8 cellular contexts compared by ENCODE assay signal in genomic region chr12:43758247-43758727, GRCh38. TPM values are rescaled to one million over a fixed set of nuclear protein-coding genes. Genes with fewer than 3 reads are reported as not detected.
A peak's percentile ranks its signal among the peaks of the same experiment; 100 is the strongest.
DNase-seq lines count a peak whose midpoint lies in the region; ATAC-seq and TF ChIP-seq lines count a peak whose summit lies in the region.

No MANE protein-coding gene starts in this region.

- H3K36me3 Mint-ChIP-seq in endodermal cell (ENCODE audit: low read depth) = peaks cover 17% of the 10 kb centered on the region

- no peaks in the 10 kb centered on the region for H3K27me3 Mint-ChIP-seq in endodermal cell (ENCODE audit: insufficient read depth)

- no peak for TF ChIP-seq CTCF in endodermal cell (conservative IDR thresholded peaks at IDR 0.05)
- no peak for TF ChIP-seq CTCF in tibial artery (IDR thresholded peaks at IDR 0.05)

- H3K9me3 ChIP-seq in SK-N-MC (ENCODE audit: low read depth, low read length) (no peaks in the 10 kb centered on the region; the same call in 1 of the 2 replicates), endodermal cell (ENCODE audit: control insufficient read depth, low read length) (no peaks in the 10 kb centered on the region), mononuclear cell (ENCODE audit: low read depth, low read length) (no peaks in the 10 kb centered on the region), tibial artery (no peaks in the 10 kb centered on the region)

- H3K9me3 Mint-ChIP-seq in endodermal cell = no peaks in the 10 kb centered on the region

- ATAC-seq in HG03159 (IDR thresholded peaks at IDR 0.05; ENCODE audit: unreplicated experiment) = peak; percentile 7

- DNase-seq in activated CD8-positive, alpha-beta memory T cell treated with anti-CD3 and anti-CD28 coated beads for 48 hours (ENCODE audit: low read depth in 2 of 3, low spot score in 2 of 3) = peak in 2 of 3 experiments; percentile 1 to 2
- no peak for DNase-seq in activated CD8-positive, alpha-beta memory T cell treated with anti-CD3 and anti-CD28 coated beads, Interleukin-2, amount 50 U/mL, for 4 hours
- DNase-seq in SK-N-MC (ENCODE audit: low read depth, low spot score) = no peak
- no peak for DNase-seq in endodermal cell
- peak; percentile 26 to 64 for DNase-seq in tibial artery
- DNase-seq in islet precursor cell = no peak

- H3K27me3 ChIP-seq in endodermal cell (ENCODE audit: control insufficient read depth, insufficient read depth, low read length, poor library complexity, severe bottlenecking) (no peaks in the 10 kb centered on the region), mononuclear cell (ENCODE audit: insufficient read depth, low read length) (no peaks in the 10 kb centered on the region), tibial artery (no peaks in the 10 kb centered on the region)

- H3K27ac ChIP-seq in SK-N-MC (no peak overlapping the region), endodermal cell (ENCODE audit: low read depth, low read length) (no peak overlapping the region), tibial artery (peak overlapping the region; percentile 79 to 89)

- H3K4me1 Mint-ChIP-seq in endodermal cell = peaks cover 30% of the 10 kb centered on the region

- H3K4me3 ChIP-seq in SK-N-MC (peak overlapping the region; percentile 84), endodermal cell (ENCODE audit: low read length) (peak overlapping the region; percentile 85), mononuclear cell (ENCODE audit: low read length) (peak overlapping the region; percentile 86), tibial artery (peak overlapping the region; percentile 68 to 90)

- H3K4me1 ChIP-seq in endodermal cell (ENCODE audit: control insufficient read depth, insufficient read depth, low read length) = no peaks in the 10 kb centered on the region
- peaks cover 36% of the 10 kb centered on the region for H3K4me1 ChIP-seq in mononuclear cell (ENCODE audit: insufficient read depth, low read length)
- peaks cover 0 to 26% (median 19%) of the 10 kb centered on the region in 4 donors for H3K4me1 ChIP-seq in tibial artery

- peak overlapping the region; percentile 81 for H3K4me3 Mint-ChIP-seq in endodermal cell

- peak overlapping the region; percentile 89 for H3K27ac Mint-ChIP-seq in endodermal cell

- peaks cover 26% of the 10 kb centered on the region for H3K36me3 ChIP-seq in SK-N-MC (ENCODE audit: insufficient read depth, low read length)
- no peaks in the 10 kb centered on the region for H3K36me3 ChIP-seq in endodermal cell (ENCODE audit: control insufficient read depth, insufficient read depth, low read length)
- H3K36me3 ChIP-seq in tibial artery = peaks cover 0 to 7% (median 0%) of the 10 kb centered on the region in 3 donors

- intact Hi-C loops in tibial artery (cut with DNase I; ENCODE audit: low total_unique reads) = loop anchor here (10.0 kb wide), 1 partner anchor 47 kb away; the partner anchor contains the start of gene TWF1

- peak overlapping the region; percentile 67 for H3K9ac ChIP-seq in SK-N-MC (ENCODE audit: insufficient read length)
- peak overlapping the region; percentile 50 for H3K9ac ChIP-seq in endodermal cell (ENCODE audit: extremely low read depth, low read length, poor library complexity, severe bottlenecking)

- WGBS in endodermal cell (ENCODE audit: insufficient coverage in 1 of 2, insufficient read length in 1 of 2), 2 experiments = 23 to 33% methylated on average over 4 to 18 of the region's 18 CpGs

RNA-seq across cellular contexts. Expression of gene PUS7L, which starts 0.3 kb away (rescaled TPM):
- total RNA-seq in endodermal cell = 10 to 100 TPM; 15.2 to 23.6 TPM
- 10.7 TPM for polyA plus RNA-seq in endodermal cell (2013, experiment 1 of 2)
- 15.3 TPM for polyA plus RNA-seq in endodermal cell (2013, experiment 2 of 2)
- 16.4 TPM for total RNA-seq in mononuclear cell

RNA-seq across cellular contexts. Expression of gene IRAK4, which starts 0.5 kb away (rescaled TPM):
- total RNA-seq in endodermal cell = 1 to 10 TPM; 5.9 to 9.2 TPM
- 9.2 TPM for polyA plus RNA-seq in endodermal cell (2013, experiment 1 of 2)
- polyA plus RNA-seq in endodermal cell (2013, experiment 2 of 2) = 10.5 TPM
- 49.8 TPM for total RNA-seq in mononuclear cell

RNA-seq across cellular contexts. Expression of gene TWF1, which starts 47.8 kb away (rescaled TPM):
- total RNA-seq in endodermal cell = 10 to 100 TPM; 25.1 to 28.0 TPM
- polyA plus RNA-seq in endodermal cell (2013, experiment 1 of 2) = 50.2 TPM
- 48.9 TPM for polyA plus RNA-seq in endodermal cell (2013, experiment 2 of 2)
- 113 TPM for total RNA-seq in mononuclear cell

Comparison
In these comparisons a context has a peak if more than half of its experiments do, and no peak if none do; other contexts are left out.
1. DNase-seq: peak in activated CD8-positive, alpha-beta memory T cell treated with anti-CD3 and anti-CD28 coated beads for 48 hours (2 of 3) and tibial artery (2 of 2); none in activated CD8-positive, alpha-beta memory T cell treated with anti-CD3 and anti-CD28 coated beads, Interleukin-2, amount 50 U/mL, for 4 hours (single experiment), SK-N-MC (single experiment), endodermal cell (single experiment) and islet precursor cell (single experiment).
2. H3K27ac ChIP-seq: peak in tibial artery (2 of 2); none in SK-N-MC (single experiment) and endodermal cell (single experiment).
3. Peak in every context shown above with its lines, with median percentiles within 50 percentile points of each other: H3K4me3 ChIP-seq.